Comparison of ENCODE assay signal across 9 cellular contexts in the genomic region with DNA sequence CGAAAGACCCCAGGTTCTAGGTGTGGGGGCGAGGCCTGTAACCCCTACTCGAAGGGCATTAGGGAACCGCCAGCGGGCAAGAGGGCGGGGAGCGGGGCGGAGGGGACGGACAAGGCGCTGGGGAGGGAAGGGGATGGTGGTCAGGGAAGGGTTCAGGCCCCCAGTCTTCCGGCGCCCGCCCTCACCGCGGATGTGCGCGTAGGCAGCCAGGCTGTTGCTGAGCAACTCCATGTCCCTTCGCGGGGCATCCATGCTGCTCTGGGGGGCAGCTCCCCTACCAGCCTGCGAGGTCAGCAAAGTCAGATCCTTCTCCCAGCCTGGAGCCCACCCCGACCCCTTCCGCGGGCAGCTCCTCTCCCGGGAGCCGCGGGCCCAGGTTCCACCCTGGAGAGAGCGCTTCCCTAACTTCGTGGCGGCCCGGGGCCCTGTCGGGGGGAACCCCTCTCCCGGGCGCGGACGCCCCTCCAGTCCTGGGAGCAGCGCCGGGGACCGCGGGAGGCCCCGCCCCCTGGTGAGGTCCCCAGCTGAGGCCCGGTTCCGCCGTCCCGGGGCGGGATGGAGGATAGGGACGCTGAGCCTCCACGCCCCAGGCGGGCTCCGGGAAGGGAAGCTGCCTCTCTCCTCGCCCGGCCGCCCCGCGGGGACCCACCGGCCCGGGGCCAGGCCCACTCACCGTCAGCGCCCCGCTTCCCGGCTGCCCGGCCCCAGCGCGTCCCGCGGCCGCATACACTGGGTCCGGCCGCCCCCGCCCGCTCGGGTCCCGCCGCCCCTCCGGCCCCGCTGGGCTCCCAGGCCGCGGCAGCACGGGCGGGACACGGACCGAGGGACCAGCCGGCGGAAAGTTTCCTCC. TPM values are rescaled to one million over a fixed set of nuclear protein-coding genes. Genes with fewer than 3 reads are reported as not detected.
DNase-seq lines count a peak whose midpoint lies in the region; FAIRE-seq and TF ChIP-seq lines count a peak whose summit lies in the region.
"Had no signal": no experiment of that assay in that cellular context is flagged by ENCODE, and none has a peak within 500 bp of the region (broad histone marks: within the 10 kb centered on the region; RNA-seq: fewer than 3 reads in every experiment).

No MANE protein-coding gene starts in this region.

- H3K36me3 ChIP-seq in keratinocyte (ENCODE audit: control insufficient read depth in 2 of 2, extremely low read depth in 1 of 2, insufficient read depth in 2 of 2, low read length in 2 of 2): peaks cover under 1 to 4% of the 10 kb centered on the region in 2 experiments

- H3K9me3 Mint-ChIP-seq in brain: no peaks in the 10 kb centered on the region

- no peaks in the 10 kb centered on the region for H3K9me1 ChIP-seq in keratinocyte (ENCODE audit: control insufficient read depth, extremely low read depth, insufficient read depth, low read length)

- peaks cover 48% of the 10 kb centered on the region for H3K4me1 Mint-ChIP-seq in brain

- no peaks in the 10 kb centered on the region for H3K79me2 ChIP-seq in keratinocyte (ENCODE audit: control insufficient read depth, insufficient read depth, low read length)

- no peak for FAIRE-seq in keratinocyte (lab: Jason Lieb, UNC)
- FAIRE-seq: islet of Langerhans had no signal

- no peak overlapping the region for H3K27ac Mint-ChIP-seq in brain

- H3K9me3 ChIP-seq in keratinocyte (ENCODE audit: control insufficient read depth, low read depth, low read length): no peaks in the 10 kb centered on the region

- peak overlapping the region in 4 of 5 experiments; percentile 50 to 78 (median 74) for H3K4me3 Mint-ChIP-seq in brain

- peak overlapping the region; percentile 14 for H3K27ac ChIP-seq in keratinocyte (ENCODE audit: control insufficient read depth, insufficient read depth, low read length)

- H3K4me2 ChIP-seq in keratinocyte (ENCODE audit: control insufficient read depth, extremely low read depth, insufficient read depth, low read depth, low read length): peak overlapping the region; percentile 82

- peaks cover 16% of the 10 kb centered on the region for H3K4me1 ChIP-seq in keratinocyte (ENCODE audit: control insufficient read depth, extremely low read depth, insufficient read depth, low read length)

- TF ChIP-seq CTCF in brain (conservative IDR thresholded peaks at IDR 0.05) (no peak), keratinocyte (optimal IDR thresholded peaks at IDR 0.05 in 1 of 3, IDR thresholded peaks at IDR 0.05 in 1 of 3, conservative IDR thresholded peaks at IDR 0.05 in 1 of 3; ENCODE audit: extremely low read depth in 1 of 3, insufficient read depth in 2 of 3, low read length in 3 of 3) (no peak)

- DNase-seq in stimulated activated CD4-positive, alpha-beta T cell treated with anti-CD3 and anti-CD28 coated beads, Interleukin-15, amount 100 ng/mL, for 24 hours: peak; percentile 60
- DNase-seq in stimulated activated CD4-positive, alpha-beta T cell treated with anti-CD3 and anti-CD28 coated beads, Interleukin-1b, Interleukin-23, amount 100 ng/mL, for 48 hours: no peak
- DNase-seq in RPMI7951 (ENCODE audit: low read depth): peak; percentile 49
- no peak for DNase-seq in keratinocyte (ENCODE audit: low read depth, low spot score)
- peak; percentile 72 for DNase-seq in stimulated activated CD8-positive, alpha-beta memory T cell treated with anti-CD3 and anti-CD28 coated beads, Interleukin-4, amount 100 ng/mL, for 48 hours
- DNase-seq in NCI-H774 (lab: John Stamatoyannopoulos, UW): no peak
- DNase-seq in putamen (ENCODE audit: low spot score): no peak

- peaks cover 30% of the 10 kb centered on the region for H3K27me3 Mint-ChIP-seq in brain

- dilution Hi-C loops in keratinocyte (cut with MboI; ENCODE audit: extremely low pct_ligation_motif_present, low sequenced_read_pairs): no loop called here

- peak overlapping the region; percentile 45 to 67 (median 65) for H3K4me3 ChIP-seq in keratinocyte (ENCODE audit: control insufficient read depth in 2 of 3, extremely low read depth in 1 of 3, insufficient read depth in 2 of 3, low read depth in 1 of 3, low read length in 3 of 3)

- peak overlapping the region; percentile 16 for H2AFZ ChIP-seq in keratinocyte (ENCODE audit: control insufficient read depth, low read length)

- peaks cover 11% of the 10 kb centered on the region for H3K36me3 Mint-ChIP-seq in brain

- H3K9ac ChIP-seq in keratinocyte (ENCODE audit: control insufficient read depth, extremely low read depth, insufficient read depth, low read length): peak overlapping the region; percentile 69

- H3K27me3 ChIP-seq in keratinocyte (ENCODE audit: control insufficient read depth, extremely low read depth, insufficient read depth, low read length): no peaks in the 10 kb centered on the region

- no peaks in the 10 kb centered on the region for H4K20me1 ChIP-seq in keratinocyte (ENCODE audit: control insufficient read depth, extremely low read depth, insufficient read depth, low read length)

RNA-seq across cellular contexts. Expression of gene EVA1B, which starts 0.4 kb away (rescaled TPM):
- total RNA-seq in RPMI7951 (2014; rRNA removed; shearing (Covaris generic)): 78.7 and 112 TPM in 2 replicates
- polyA plus RNA-seq in brain (ENCODE audit: insufficient read depth, low read depth, low replicate concordance) (5.2 TPM), keratinocyte (2.4 to 4.3 TPM (median 2.7 TPM) in 3 replicates)
- polyA plus RNA-seq in keratinocyte (2011; ENCODE audit: low read depth): 0.40 TPM
- polyA plus RNA-seq in keratinocyte (2011; cell fraction: cytosol; rRNA removed): 1.3 and 5.8 TPM in 2 replicates
- 0.52 and 1.8 TPM in 2 replicates for polyA plus RNA-seq in keratinocyte (2011; cell fraction: nucleus; rRNA removed)
- polyA plus RNA-seq in keratinocyte (2012; ENCODE audit: low replicate concordance): 7.1 and 10.5 TPM in 2 replicates
- 0.16 to 1.2 TPM (median 0.26 TPM) in 3 replicates for polyA minus RNA-seq in keratinocyte
- polyA minus RNA-seq in keratinocyte (2011; cell fraction: cytosol; rRNA and poly(A)+ RNA removed): 6.1 TPM
- 0.70 and 0.84 TPM in 2 replicates for polyA minus RNA-seq in keratinocyte (2011; cell fraction: nucleus; rRNA and poly(A)+ RNA removed)

RNA-seq across cellular contexts. Expression of gene SH3D21, which starts 16.8 kb away (rescaled TPM):
- total RNA-seq in RPMI7951 (2014; rRNA removed; shearing (Covaris generic)): 4.3 and 7.2 TPM in 2 replicates
- polyA plus RNA-seq in brain (ENCODE audit: insufficient read depth, low read depth, low replicate concordance): 1.6 TPM
- polyA plus RNA-seq in keratinocyte: 4.8 to 17.4 TPM (median 7.1 TPM) in 3 replicates
- polyA plus RNA-seq in keratinocyte (2011; ENCODE audit: low read depth): 24.5 TPM
- 2.9 and 3.6 TPM in 2 replicates for polyA plus RNA-seq in keratinocyte (2011; cell fraction: cytosol; rRNA removed)
- 69.0 and 93.2 TPM in 2 replicates for polyA plus RNA-seq in keratinocyte (2011; cell fraction: nucleus; rRNA removed)
- 6.6 and 24.3 TPM in 2 replicates for polyA plus RNA-seq in keratinocyte (2012; ENCODE audit: low replicate concordance)
- 3.2 to 7.3 TPM (median 5.8 TPM) in 3 replicates for polyA minus RNA-seq in keratinocyte
- 3.1 TPM for polyA minus RNA-seq in keratinocyte (2011; cell fraction: cytosol; rRNA and poly(A)+ RNA removed)
- 11.2 and 14.5 TPM in 2 replicates for polyA minus RNA-seq in keratinocyte (2011; cell fraction: nucleus; rRNA and poly(A)+ RNA removed)

Comparison
In these comparisons a context has a peak if more than half of its experiments do, and no peak if none do; other contexts are left out.
1. DNase-seq: peak in stimulated activated CD4-positive, alpha-beta T cell treated with anti-CD3 and anti-CD28 coated beads, Interleukin-15, amount 100 ng/mL, for 24 hours (single experiment), RPMI7951 (single experiment) and stimulated activated CD8-positive, alpha-beta memory T cell treated with anti-CD3 and anti-CD28 coated beads, Interleukin-4, amount 100 ng/mL, for 48 hours (single experiment); none in stimulated activated CD4-positive, alpha-beta T cell treated with anti-CD3 and anti-CD28 coated beads, Interleukin-1b, Interleukin-23, amount 100 ng/mL, for 48 hours (single experiment), keratinocyte (single experiment), NCI-H774 (single experiment) and putamen (single experiment).